In the genomic region with DNA sequence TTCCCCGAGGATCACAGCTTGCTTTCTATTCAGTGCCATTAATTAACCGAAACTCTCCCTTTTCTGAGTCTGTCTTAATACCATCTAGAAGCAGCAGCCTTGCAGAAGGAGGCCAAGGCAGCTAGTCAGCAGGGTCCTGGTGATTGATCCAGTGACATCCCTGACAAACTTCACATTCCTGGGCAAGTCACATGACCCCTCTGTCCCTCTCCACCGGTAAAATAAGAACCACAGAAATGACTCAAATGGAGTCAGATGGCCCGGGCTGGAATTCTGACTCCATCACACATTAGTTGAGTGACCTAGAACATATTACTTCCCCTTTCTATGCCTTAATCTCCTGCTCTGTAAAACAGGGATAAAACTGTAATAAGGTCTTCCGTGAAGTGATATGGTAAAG, we compare ENCODE assay signal across 32 cellular contexts. TPM values are rescaled to one million over a fixed set of nuclear protein-coding genes. Genes with fewer than 3 reads are reported as not detected.
"Had no signal": no experiment of that assay in that cellular context is flagged by ENCODE, and none has a peak within 500 bp of the region (broad histone marks: within the 10 kb centered on the region; RNA-seq: fewer than 3 reads in every experiment).

No MANE protein-coding gene starts in this region.

- FAIRE-seq: astrocyte, bronchial epithelial cell, colon had no signal

- H3K4me3 ChIP-seq: esophagus muscularis mucosa, gastrocnemius medialis had no signal

- H3K27ac ChIP-seq: brain microvascular endothelial cell, esophagus muscularis mucosa, foreskin keratinocyte, gastrocnemius medialis, WERI-Rb-1 had no signal

- H3K36me3 ChIP-seq: brain microvascular endothelial cell, esophagus muscularis mucosa, gastrocnemius medialis, WERI-Rb-1 had no signal

- H3K27me3 ChIP-seq: brain microvascular endothelial cell, esophagus muscularis mucosa, foreskin keratinocyte, gastrocnemius medialis had no signal

- DNase-seq: activated B cell treated with CpG ODN at 0.5 μM for 24 hours; activated CD4-positive, alpha-beta T cell treated with anti-CD3 and anti-CD28 coated beads for 48 hours; activated CD4-positive, alpha-beta T cell treated with anti-CD3 and anti-CD28 coated beads, Interleukin-2, amount 50 U/mL, for 1 hour; activated CD4-positive, alpha-beta T cell treated with anti-CD3 and anti-CD28 coated beads, Interleukin-2, amount 50 U/mL, for 48 hours; activated CD8-positive, alpha-beta memory T cell treated with anti-CD3 and anti-CD28 coated beads for 24 hours; activated CD8-positive, alpha-beta T cell treated with anti-CD3 and anti-CD28 coated beads for 36 hours; activated effector memory CD4-positive, alpha-beta T cell treated with Interleukin-2 at 50 U/mL for 16 hours; activated gamma-delta T cell treated with Interleukin-2 at 50 U/mL for 16 hours; activated naive CD4-positive, alpha-beta T cell treated with anti-CD3 and anti-CD28 coated beads, Interleukin-2, amount 50 U/mL, for 16 hours; activated naive CD4-positive, alpha-beta T cell treated with Interleukin-2 at 50 U/mL for 16 hours; activated T-cell treated with anti-CD3 and anti-CD28 coated beads, Interleukin-2, amount 50 U/mL, for 4 hours; amniotic stem cell; anterior cingulate cortex; brain microvascular endothelial cell; caudate nucleus; cortex of kidney; dermis blood vessel endothelial cell; effector CD4-positive, alpha-beta T cell; effector memory CD8-positive, alpha-beta T cell; erythroblast; foreskin keratinocyte; gastrocnemius medialis; glutamatergic neuron; T-cell; T-helper 9 cell; WERI-Rb-1 had no signal

- H3K9me3 ChIP-seq: esophagus muscularis mucosa, gastrocnemius medialis had no signal

- ATAC-seq: activated CD4-positive, CD25-positive, alpha-beta regulatory T cell treated with anti-CD3 and anti-CD28 coated beads, Interleukin-2, amount 50 U/mL, for 24 hours; activated CD8-positive, alpha-beta T cell treated with anti-CD3 and anti-CD28 coated beads for 36 hours; activated T-cell treated with anti-CD3 and anti-CD28 coated beads, Interleukin-2, amount 50 U/mL, for 4 hours; activated T-helper 17 cell treated with anti-CD3 and anti-CD28 coated beads, Interleukin-2, amount 50 U/mL, for 72 hours; effector memory CD8-positive, alpha-beta T cell; foreskin keratinocyte; gastrocnemius medialis; T-cell had no signal

RNA-seq across cellular contexts. Expression of gene ACSL5, which starts 17.2 kb away (rescaled TPM):
- total RNA-seq: foreskin keratinocyte had no signal
- polyA plus RNA-seq: foreskin keratinocyte had no signal
